Comparison of ENCODE assay signal across 8 cellular contexts in genomic region chr5:163509288-163510040, GRCh38. TPM values are rescaled to one million over a fixed set of nuclear protein-coding genes. Genes with fewer than 3 reads are reported as not detected.
A peak's percentile ranks its signal among the peaks of the same experiment; 100 is the strongest.
DNase-seq lines count a peak whose midpoint lies in the region; ATAC-seq and TF ChIP-seq lines count a peak whose summit lies in the region.

No MANE protein-coding gene starts in this region.

- ATAC-seq in T-cell (replicated peaks in 1 of 4) (no peak), gastrocnemius medialis (no peak)

- peak overlapping the region; percentile 99 to 100 for H3K27ac Mint-ChIP-seq in T-cell

- no peaks in the 10 kb centered on the region for H3K9me3 Mint-ChIP-seq in T-cell

- peaks cover 48 to 54% of the 10 kb centered on the region in 2 donors for H3K4me1 ChIP-seq in gastrocnemius medialis

- no peaks in the 10 kb centered on the region for H3K27me3 ChIP-seq in gastrocnemius medialis

- H3K9me3 ChIP-seq in gastrocnemius medialis, result no peaks in the 10 kb centered on the region

- peak overlapping the region; percentile 92 to 98 (median 96) for H3K27ac ChIP-seq in gastrocnemius medialis

- DNase-seq in NCI-H2196 (lab: John Stamatoyannopoulos, UW; ENCODE audit: unreplicated experiment), result peak; percentile 27
- DNase-seq in NCI-H2196 treated with DMSO at 0.1 percent for 48 hours (lab: John Stamatoyannopoulos, UW; ENCODE audit: unreplicated experiment), result no peak
- no peak for DNase-seq in T-cell
- peak; percentile 78 for DNase-seq in fibroblast of mammary gland (ENCODE audit: low read depth)
- peak in 1 of 2 donors; percentile 32 for DNase-seq in gastrocnemius medialis
- DNase-seq in NCI-H146 treated with DMSO at 0.1 percent for 48 hours (lab: John Stamatoyannopoulos, UW; ENCODE audit: unreplicated experiment), result no peak
- DNase-seq in DMS153 treated with DMSO at 0.1 percent for 48 hours (lab: John Stamatoyannopoulos, UW; ENCODE audit: unreplicated experiment), result no peak
- no peak for DNase-seq in cerebellar nuclear complex (lab: John Stamatoyannopoulos, UW)

- in situ Hi-C loops in gastrocnemius medialis (cut with MboI; ENCODE audit: low sequenced_read_pairs in 4 of 4), result loop anchor here in 2 of 4 donors (5.0 to 10.0 kb wide), 2 partner anchors 52 to 55 kb away; no protein-coding TSS in a partner anchor

- POLR2A ChIA-PET in T-cell (lab: Charles Lee), result interaction anchor here (0.8 to 3.2 kb wide), 3 partner anchors 49 to 67 kb away, joined by 3 to 25 read pairs (median 6); partner anchors contain the start of genes HMMR (in 2 of the 2) and NUDCD2 (in 2 of the 2)

- peaks cover 0 to 26% of the 10 kb centered on the region in 2 donors for H3K36me3 ChIP-seq in gastrocnemius medialis

- intact Hi-C loops in gastrocnemius medialis (cut with DNase I; ENCODE audit: low total_unique reads), result no loop called here

- peaks cover 62 to 76% (median 69%) of the 10 kb centered on the region in 3 donors for H3K4me1 Mint-ChIP-seq in T-cell

- H3K27me3 Mint-ChIP-seq in T-cell, result no peaks in the 10 kb centered on the region

- TF ChIP-seq CTCF in fibroblast of mammary gland (conservative IDR thresholded peaks at IDR 0.05; ENCODE audit: control insufficient read depth, insufficient read depth, low read depth, low read length), result no peak
- TF ChIP-seq CTCF in gastrocnemius medialis (IDR thresholded peaks at IDR 0.05 in 4 of 5, conservative IDR thresholded peaks at IDR 0.05 in 1 of 5), result no peak

- peak overlapping the region; percentile 94 to 98 (median 96) for H3K4me3 Mint-ChIP-seq in T-cell

- peaks cover 28% of the 10 kb centered on the region for H3K36me3 Mint-ChIP-seq in T-cell

- H3K4me3 ChIP-seq in fibroblast of mammary gland (ENCODE audit: control insufficient read depth, low read depth, low read length), result peak overlapping the region; percentile 19
- peak overlapping the region; percentile 26 to 88 (median 38) for H3K4me3 ChIP-seq in gastrocnemius medialis

- TF ChIP-seq POLR2A in gastrocnemius medialis (IDR thresholded peaks at IDR 0.05), result no peak

- CTCF ChIA-PET in T-cell (lab: Charles Lee), result interaction anchor here (0.6 to 2.0 kb wide), 10 partner anchors 31 to 52 kb away, joined by 3 to 13 read pairs (median 4); partner anchors contain the start of genes HMMR (in 1 of the 2) and NUDCD2 (in 1 of the 2)

RNA-seq across cellular contexts. Expression of gene MAT2B, which starts 4.0 kb away (rescaled TPM):
- total RNA-seq in T-cell (100 to 1,000 TPM in 3 of 5 donors, 10 to 100 TPM in 2; 62.2 to 131 (median 115) TPM), gastrocnemius medialis (10 to 100 TPM; 26.6 to 44.7 (median 32.1) TPM)

RNA-seq across cellular contexts. Expression of gene HMMR, which starts 49.0 kb away (rescaled TPM):
- total RNA-seq in T-cell (under 1 TPM; 0.41 to 0.88 (median 0.84) TPM), gastrocnemius medialis (1 to 10 TPM in 1 of 4 donors, under 1 TPM in 3; 0.12 to 1.3 (median 0.55) TPM)

RNA-seq across cellular contexts. Expression of gene NUDCD2, which starts 49.6 kb away (rescaled TPM):
- total RNA-seq in T-cell (10 to 100 TPM; 18.9 to 29.9 (median 29.3) TPM), gastrocnemius medialis (1 to 10 TPM; 4.2 to 9.1 (median 5.1) TPM)

Comparison
In these comparisons a context has a peak if more than half of its experiments do, and no peak if none do; other contexts are left out.
1. DNase-seq: peak in NCI-H2196 (single experiment) and fibroblast of mammary gland (single experiment); none in NCI-H2196 treated with DMSO at 0.1 percent for 48 hours (single experiment), T-cell (0 of 34), NCI-H146 treated with DMSO at 0.1 percent for 48 hours (single experiment), DMS153 treated with DMSO at 0.1 percent for 48 hours (single experiment) and cerebellar nuclear complex (0 of 2).